Comparison of ENCODE assay signal across 29 cellular contexts in genomic region chrX:36573720-36574119, GRCh38.
"Had no signal": no experiment of that assay in that cellular context is flagged by ENCODE, and none has a peak within 500 bp of the region (broad histone marks: within the 10 kb centered on the region; RNA-seq: fewer than 3 reads in every experiment).

No MANE protein-coding gene starts in this region.

- H3K27ac ChIP-seq: ascending aorta, breast epithelium, cardiac muscle cell, colonic mucosa, epithelial cell of prostate, esophagus squamous epithelium, gastroesophageal sphincter, heart left ventricle had no signal

- H3K27ac Mint-ChIP-seq: activated CD4-positive, alpha-beta memory T cell treated with anti-CD3 and anti-CD28 coated beads for 36 hours; activated CD4-positive, alpha-beta T cell treated with anti-CD3 and anti-CD28 coated beads for 36 hours; activated CD4-positive, alpha-beta T cell treated with anti-CD3 and anti-CD28 coated beads, Interleukin-2, amount 10 ng/mL, durations not matched to agents 24 days and 14 days; activated CD8-positive, alpha-beta memory T cell treated with anti-CD3 and anti-CD28 coated beads, Interleukin-2, amount 10 ng/mL, durations not matched to agents 7 days and 5 days; activated CD8-positive, alpha-beta T cell treated with anti-CD3 and anti-CD28 coated beads, Interleukin-2, amount 10 ng/mL, durations not matched to agents 7 days and 5 days; activated naive CD4-positive, alpha-beta T cell treated with anti-CD3 and anti-CD28 coated beads, Interleukin-2, amount 10 ng/mL, durations not matched to agents 7 days and 5 days; activated naive CD4-positive, alpha-beta T cell treated with anti-CD3 and anti-CD28 coated beads, Interleukin-2, amount 50 U/mL, for 72 hours; activated naive CD8-positive, alpha-beta T cell treated with anti-CD3 and anti-CD28 coated beads, Interleukin-2, amount 10 ng/mL, durations not matched to agents 7 days and 5 days; brain had no signal

- H3K9me3 Mint-ChIP-seq: activated CD4-positive, alpha-beta T cell treated with anti-CD3 and anti-CD28 coated beads, Interleukin-2, amount 10 ng/mL, durations not matched to agents 24 days and 14 days; activated naive CD4-positive, alpha-beta T cell treated with anti-CD3 and anti-CD28 coated beads, Interleukin-2, amount 10 ng/mL, durations not matched to agents 7 days and 5 days; activated naive CD4-positive, alpha-beta T cell treated with anti-CD3 and anti-CD28 coated beads, Interleukin-2, amount 50 U/mL, for 72 hours; activated naive CD8-positive, alpha-beta T cell treated with anti-CD3 and anti-CD28 coated beads, Interleukin-2, amount 10 ng/mL, durations not matched to agents 7 days and 5 days; brain had no signal

- DNase-seq: activated CD4-positive, alpha-beta memory T cell treated with anti-CD3 and anti-CD28 coated beads for 36 hours; activated CD4-positive, alpha-beta T cell treated with anti-CD3 and anti-CD28 coated beads for 36 hours; activated CD4-positive, alpha-beta T cell treated with anti-CD3 and anti-CD28 coated beads, Interleukin-2, amount 10 ng/mL, durations not matched to agents 24 days and 14 days; activated CD4-positive, CD25-positive, alpha-beta regulatory T cell; activated CD4-positive, CD25-positive, alpha-beta regulatory T cell treated with anti-CD3 and anti-CD28 coated beads, Interleukin-2, amount 50 U/mL, for 72 hours; activated CD8-positive, alpha-beta memory T cell treated with anti-CD3 and anti-CD28 coated beads, Interleukin-2, amount 10 ng/mL, durations not matched to agents 7 days and 5 days; activated CD8-positive, alpha-beta memory T cell treated with anti-CD3 and anti-CD28 coated beads, Interleukin-2, amount 50 U/mL, for 4 hours; activated CD8-positive, alpha-beta T cell treated with anti-CD3 and anti-CD28 coated beads, Interleukin-2, amount 10 ng/mL, durations not matched to agents 7 days and 5 days; activated gamma-delta T cell; activated naive CD4-positive, alpha-beta T cell; activated naive CD4-positive, alpha-beta T cell treated with anti-CD3 and anti-CD28 coated beads, Interleukin-2, amount 10 ng/mL, durations not matched to agents 7 days and 5 days; activated naive CD8-positive, alpha-beta T cell treated with anti-CD3 and anti-CD28 coated beads, Interleukin-2, amount 10 ng/mL, durations not matched to agents 7 days and 5 days; activated T-cell treated with anti-CD3 and anti-CD28 coated beads, Interleukin-2, amount 50 U/mL, for 1 hour; activated T-cell treated with anti-CD3 and anti-CD28 coated beads, Interleukin-2, amount 50 U/mL, for 48 hours; central memory CD4-positive, alpha-beta T cell; cerebellar nuclear complex; colonic mucosa; effector CD8-positive, alpha-beta T cell; esophagus squamous epithelium; foreskin melanocyte; heart left ventricle; T1000 had no signal

- H3K27me3 ChIP-seq: ascending aorta, cardiac muscle cell, colonic mucosa, esophagus squamous epithelium, gastroesophageal sphincter had no signal

- H3K4me3 Mint-ChIP-seq: activated CD4-positive, alpha-beta memory T cell treated with anti-CD3 and anti-CD28 coated beads for 36 hours; activated CD4-positive, alpha-beta T cell treated with anti-CD3 and anti-CD28 coated beads for 36 hours; activated CD4-positive, alpha-beta T cell treated with anti-CD3 and anti-CD28 coated beads, Interleukin-2, amount 10 ng/mL, durations not matched to agents 24 days and 14 days; activated CD8-positive, alpha-beta memory T cell treated with anti-CD3 and anti-CD28 coated beads, Interleukin-2, amount 10 ng/mL, durations not matched to agents 7 days and 5 days; activated CD8-positive, alpha-beta T cell treated with anti-CD3 and anti-CD28 coated beads, Interleukin-2, amount 10 ng/mL, durations not matched to agents 7 days and 5 days; activated naive CD4-positive, alpha-beta T cell treated with anti-CD3 and anti-CD28 coated beads, Interleukin-2, amount 10 ng/mL, durations not matched to agents 7 days and 5 days; activated naive CD8-positive, alpha-beta T cell treated with anti-CD3 and anti-CD28 coated beads, Interleukin-2, amount 10 ng/mL, durations not matched to agents 7 days and 5 days; brain had no signal

- H3K36me3 ChIP-seq: ascending aorta, breast epithelium, cardiac muscle cell, colonic mucosa, esophagus squamous epithelium, gastroesophageal sphincter, heart left ventricle had no signal

- ATAC-seq: activated CD4-positive, alpha-beta T cell treated with anti-CD3 and anti-CD28 coated beads for 36 hours; activated CD8-positive, alpha-beta memory T cell treated with anti-CD3 and anti-CD28 coated beads, Interleukin-2, amount 10 ng/mL, durations not matched to agents 7 days and 5 days; activated CD8-positive, alpha-beta T cell treated with anti-CD3 and anti-CD28 coated beads, Interleukin-2, amount 10 ng/mL, durations not matched to agents 7 days and 5 days; activated naive CD4-positive, alpha-beta T cell treated with anti-CD3 and anti-CD28 coated beads, Interleukin-2, amount 50 U/mL, for 72 hours; gastroesophageal sphincter; heart left ventricle had no signal

- H3K27me3 Mint-ChIP-seq: activated CD4-positive, alpha-beta memory T cell treated with anti-CD3 and anti-CD28 coated beads for 36 hours; activated CD4-positive, alpha-beta T cell treated with anti-CD3 and anti-CD28 coated beads for 36 hours; activated CD4-positive, alpha-beta T cell treated with anti-CD3 and anti-CD28 coated beads, Interleukin-2, amount 10 ng/mL, durations not matched to agents 24 days and 14 days; activated CD8-positive, alpha-beta memory T cell treated with anti-CD3 and anti-CD28 coated beads, Interleukin-2, amount 10 ng/mL, durations not matched to agents 7 days and 5 days; activated naive CD4-positive, alpha-beta T cell treated with anti-CD3 and anti-CD28 coated beads, Interleukin-2, amount 10 ng/mL, durations not matched to agents 7 days and 5 days; activated naive CD8-positive, alpha-beta T cell treated with anti-CD3 and anti-CD28 coated beads, Interleukin-2, amount 10 ng/mL, durations not matched to agents 7 days and 5 days had no signal

- H3K4me1 ChIP-seq: ascending aorta, breast epithelium, colonic mucosa, esophagus squamous epithelium, gastroesophageal sphincter, heart left ventricle had no signal

- H3K36me3 Mint-ChIP-seq: activated CD4-positive, alpha-beta memory T cell treated with anti-CD3 and anti-CD28 coated beads for 36 hours; activated CD8-positive, alpha-beta memory T cell treated with anti-CD3 and anti-CD28 coated beads, Interleukin-2, amount 10 ng/mL, durations not matched to agents 7 days and 5 days; activated naive CD4-positive, alpha-beta T cell treated with anti-CD3 and anti-CD28 coated beads, Interleukin-2, amount 10 ng/mL, durations not matched to agents 7 days and 5 days; activated naive CD4-positive, alpha-beta T cell treated with anti-CD3 and anti-CD28 coated beads, Interleukin-2, amount 50 U/mL, for 72 hours; activated naive CD8-positive, alpha-beta T cell treated with anti-CD3 and anti-CD28 coated beads, Interleukin-2, amount 10 ng/mL, durations not matched to agents 7 days and 5 days; brain had no signal

- H3K9me3 ChIP-seq: ascending aorta, breast epithelium, colonic mucosa, esophagus squamous epithelium, gastroesophageal sphincter, heart left ventricle had no signal

- H3K4me1 Mint-ChIP-seq: activated CD4-positive, alpha-beta T cell treated with anti-CD3 and anti-CD28 coated beads for 36 hours; activated CD4-positive, alpha-beta T cell treated with anti-CD3 and anti-CD28 coated beads, Interleukin-2, amount 10 ng/mL, durations not matched to agents 24 days and 14 days; activated CD8-positive, alpha-beta memory T cell treated with anti-CD3 and anti-CD28 coated beads, Interleukin-2, amount 10 ng/mL, durations not matched to agents 7 days and 5 days; activated naive CD4-positive, alpha-beta T cell treated with anti-CD3 and anti-CD28 coated beads, Interleukin-2, amount 10 ng/mL, durations not matched to agents 7 days and 5 days; activated naive CD8-positive, alpha-beta T cell treated with anti-CD3 and anti-CD28 coated beads, Interleukin-2, amount 10 ng/mL, durations not matched to agents 7 days and 5 days; brain had no signal

- H3K4me3 ChIP-seq: ascending aorta, breast epithelium, cardiac muscle cell, colonic mucosa, esophagus squamous epithelium, gastroesophageal sphincter, heart left ventricle had no signal
